In genomic region chr11:130738618-130739017, GRCh38 we compare ENCODE assay signal across 16 cellular contexts.
DNase-seq lines count a peak whose midpoint lies in the region; ATAC-seq and TF ChIP-seq lines count a peak whose summit lies in the region.
"Had no signal": no experiment of that assay in that cellular context is flagged by ENCODE, and none has a peak within 500 bp of the region (broad histone marks: within the 10 kb centered on the region; RNA-seq: fewer than 3 reads in every experiment).

No MANE protein-coding gene starts in this region.

- DNase-seq in Daoy (ENCODE audit: low read depth) (peak; percentile 66), PC-3 (peak; percentile 56), fibroblast of peridontal ligament (ENCODE audit: extremely low read depth) (peak; percentile 78), NCI-H2107 (lab: John Stamatoyannopoulos, UW) (no peak), NCI-H524 (lab: John Stamatoyannopoulos, UW) (no peak)
- DNase-seq in activated CD4-positive, alpha-beta T cell treated with anti-CD3 and anti-CD28 coated beads for 1 hour = no peak
- DNase-seq: activated CD4-positive, CD25-positive, alpha-beta regulatory T cell; activated CD8-positive, alpha-beta memory T cell treated with anti-CD3 and anti-CD28 coated beads, Interleukin-2, amount 10 ng/mL, durations not matched to agents 7 days and 5 days; foreskin melanocyte; mesendoderm; NCI-H1694; NCI-H526 treated with DMSO at 0.1 percent for 48 hours; stimulated activated naive CD4-positive, alpha-beta T cell; SW 1271 had no signal

- peak overlapping the region; percentile 20; the same call in 1 of the 2 replicates for H3K9ac ChIP-seq in PC-3 (ENCODE audit: low read length)
- no peak overlapping the region for H3K9ac ChIP-seq in parathyroid adenoma

- H3K9me3 ChIP-seq in PC-3 (ENCODE audit: low read length) = peaks cover 16% of the 10 kb centered on the region
- no peaks in the 10 kb centered on the region for H3K9me3 ChIP-seq in parathyroid adenoma (ENCODE audit: control insufficient read depth, low read length)

- H2AFZ ChIP-seq in PC-3 (ENCODE audit: low read length) (no peak overlapping the region), parathyroid adenoma (peak overlapping the region; percentile 22)
- H2AFZ ChIP-seq: PC-9 had no signal

- TF ChIP-seq CTCF in PC-3 (conservative IDR thresholded peaks at IDR 0.05; ENCODE audit: low read depth, low read length) = no peak
- TF ChIP-seq CTCF in parathyroid adenoma (IDR thresholded peaks at IDR 0.05) = no peak

- intact Hi-C loops in PC-3 (cut with micrococcal nuclease) = no loop called here

- POLR2A ChIA-PET in PC-3 (lab: Charles Lee; ENCODE audit: unreplicated experiment) = no interaction called here

- H3K4me2 ChIP-seq in PC-3 (ENCODE audit: low read length) = peak overlapping the region; percentile 42
- no peak overlapping the region for H3K4me2 ChIP-seq in parathyroid adenoma (ENCODE audit: low read length)
- H3K4me2 ChIP-seq: PC-9 had no signal

- H3K27me3 ChIP-seq in PC-3 (ENCODE audit: low read length) (no peaks in the 10 kb centered on the region), parathyroid adenoma (ENCODE audit: control insufficient read depth, insufficient read depth, low read length) (no peaks in the 10 kb centered on the region)

- no peaks in the 10 kb centered on the region for H3K79me2 ChIP-seq in PC-3 (ENCODE audit: low read length)
- no peaks in the 10 kb centered on the region for H3K79me2 ChIP-seq in parathyroid adenoma

- ATAC-seq in PC-3 = peak; percentile 53
- ATAC-seq: activated CD8-positive, alpha-beta memory T cell treated with anti-CD3 and anti-CD28 coated beads, Interleukin-2, amount 10 ng/mL, durations not matched to agents 7 days and 5 days had no signal

- BruUV-seq in PC-3 (replicated peaks; lab: Mats Ljungman, UMichigan) = no TSS peak

- no peak overlapping the region for H3K4me3 ChIP-seq in PC-3 (ENCODE audit: low read length)
- no peak overlapping the region for H3K4me3 ChIP-seq in parathyroid adenoma (ENCODE audit: low read depth, low read length)
- H3K4me3 ChIP-seq: PC-9 had no signal

- no peaks in the 10 kb centered on the region for H3K9me2 ChIP-seq in PC-3 (replicated peaks; ENCODE audit: low read length)

- H3K36me3 ChIP-seq in PC-3 (ENCODE audit: low read depth, low read length) (peaks cover 15% of the 10 kb centered on the region; the same call in 1 of the 2 replicates), parathyroid adenoma (ENCODE audit: control insufficient read depth, insufficient read depth, low read length) (no peaks in the 10 kb centered on the region)

- H4K20me1 ChIP-seq in PC-3 (ENCODE audit: low read length) = no peaks in the 10 kb centered on the region

- peaks cover 25% of the 10 kb centered on the region for H3K4me1 ChIP-seq in PC-3 (ENCODE audit: insufficient read depth, low read length)
- no peaks in the 10 kb centered on the region for H3K4me1 ChIP-seq in parathyroid adenoma

- peak overlapping the region; percentile 74 for H3K27ac ChIP-seq in PC-3 (ENCODE audit: low read length)
- no peak overlapping the region for H3K27ac ChIP-seq in parathyroid adenoma
- H3K27ac ChIP-seq: PC-9 had no signal

- CTCF ChIA-PET in PC-3 (lab: Charles Lee) = no interaction called here

- no peaks in the 10 kb centered on the region for H3F3A ChIP-seq in PC-3 (ENCODE audit: low read length, unreplicated experiment)

Comparison
In these comparisons a context has a peak if more than half of its experiments do, and no peak if none do; other contexts are left out.
1. DNase-seq: peak in Daoy (single experiment), PC-3 (single experiment) and fibroblast of peridontal ligament (single experiment); none in NCI-H2107 (single experiment), activated CD4-positive, alpha-beta T cell treated with anti-CD3 and anti-CD28 coated beads for 1 hour (single experiment) and NCI-H524 (0 of 2).